8 cellular contexts compared by ENCODE assay signal in genomic region chr17:78342438-78343098, GRCh38. TPM values are rescaled to one million over a fixed set of nuclear protein-coding genes. Genes with fewer than 3 reads are reported as not detected.
DNase-seq lines count a peak whose midpoint lies in the region; ATAC-seq and TF ChIP-seq lines count a peak whose summit lies in the region.

No MANE protein-coding gene starts in this region.

- H3K4me1 Mint-ChIP-seq in CD14-positive monocyte: peaks cover 56% of the 10 kb centered on the region

- TF ChIP-seq CTCF in CD14-positive monocyte (IDR thresholded peaks at IDR 0.05) (no peak), choroid plexus epithelial cell (conservative IDR thresholded peaks at IDR 0.05; ENCODE audit: low read depth, low read length) (no peak), lower lobe of right lung (IDR thresholded peaks at IDR 0.05) (no peak), upper lobe of left lung (IDR thresholded peaks at IDR 0.05) (no peak)

- peak in 1 of 4 donors; percentile 33 for TF ChIP-seq EP300 in upper lobe of left lung (IDR thresholded peaks at IDR 0.05)

- no peak for TF ChIP-seq POLR2A in upper lobe of left lung (IDR thresholded peaks at IDR 0.05)

- H3K4me3 ChIP-seq in choroid plexus epithelial cell (ENCODE audit: low read depth, low read length) (peak overlapping the region; percentile 47), lower lobe of right lung (peak overlapping the region; percentile 44), upper lobe of left lung (peak overlapping the region; percentile 22 to 51 (median 45))

- H3K9me3 Mint-ChIP-seq in CD14-positive monocyte: peaks cover 0 to 2% (median 0%) of the 10 kb centered on the region in 7 donors

- H3K27ac ChIP-seq in lower lobe of right lung (peak overlapping the region; percentile 86), upper lobe of left lung (peak overlapping the region; percentile 93 to 96 (median 94))

- 35 to 41% methylated on average over 12 to 26 of the region's 26 CpGs for WGBS in upper lobe of left lung, 2 donors

- peak overlapping the region; percentile 89 to 96 (median 94) for H3K27ac Mint-ChIP-seq in CD14-positive monocyte

- H3K27me3 ChIP-seq in lower lobe of right lung (ENCODE audit: low read depth) (no peaks in the 10 kb centered on the region), upper lobe of left lung (no peaks in the 10 kb centered on the region)

- intact Hi-C loops in CD14-positive monocyte (cut with micrococcal nuclease) (no loop called here), lower lobe of right lung (cut with DNase I) (no loop called here)

- DNase-seq in CD14-positive monocyte (ENCODE audit: low spot score) (no peak), NCI-H460 (ENCODE audit: extremely low read depth, low read depth) (peak; percentile 52), choroid plexus epithelial cell (ENCODE audit: low read depth) (peak; percentile 88), lower lobe of right lung (peak; percentile 53), upper lobe of left lung (peak in 1 of 2 donors; percentile 63), cerebellar nuclear complex (lab: John Stamatoyannopoulos, UW) (no peak), SHP77 (lab: John Stamatoyannopoulos, UW) (no peak)
- no peak for DNase-seq in activated effector memory CD4-positive, alpha-beta T cell treated with anti-CD3 and anti-CD28 coated beads, Interleukin-2, amount 50 U/mL, for 16 hours

- H3K4me3 Mint-ChIP-seq in CD14-positive monocyte: peak overlapping the region; percentile 69 to 81

- no peaks in the 10 kb centered on the region for H3K9me3 ChIP-seq in lower lobe of right lung
- H3K9me3 ChIP-seq in upper lobe of left lung: no peaks in the 10 kb centered on the region

- ATAC-seq in lower lobe of right lung: peak; percentile 55 to 69
- ATAC-seq in upper lobe of left lung (ENCODE audit: low FRiP score in 2 of 2): peak; percentile 21 to 78

- H3K36me3 Mint-ChIP-seq in CD14-positive monocyte: peaks cover 0 to 5% of the 10 kb centered on the region in 2 donors

- no peaks in the 10 kb centered on the region for H3K36me3 ChIP-seq in lower lobe of right lung
- H3K36me3 ChIP-seq in upper lobe of left lung: no peaks in the 10 kb centered on the region

- H3K27me3 Mint-ChIP-seq in CD14-positive monocyte (ENCODE audit: low read depth in 3 of 3): peaks cover 14 to 24% (median 19%) of the 10 kb centered on the region in 3 donors

- H3K4me1 ChIP-seq in lower lobe of right lung (peaks cover 62% of the 10 kb centered on the region), upper lobe of left lung (peaks cover 58 to 68% (median 62%) of the 10 kb centered on the region in 4 donors)

RNA-seq across cellular contexts. Expression of gene SOCS3, which starts 17.3 kb away (rescaled TPM):
- 100 to 1,000 TPM; 123 to 144 TPM for polyA plus RNA-seq in CD14-positive monocyte
- 404 and 479 TPM in 2 replicates for total RNA-seq in NCI-H460 (2014; rRNA removed; shearing (Covaris generic))
- polyA plus RNA-seq in NCI-H460 (2014; cell fraction: nucleus; rRNA removed): 239 and 275 TPM in 2 replicates
- total RNA-seq in lower lobe of right lung (69.5 TPM), upper lobe of left lung (100 to 1,000 TPM in 3 of 6 donors, 10 to 100 TPM in 3; 67.1 to 173 (median 114) TPM)

RNA-seq across cellular contexts. Expression of gene PGS1, which starts 35.9 kb away (rescaled TPM):
- 10 to 100 TPM; 26.0 to 28.0 TPM for polyA plus RNA-seq in CD14-positive monocyte
- total RNA-seq in NCI-H460 (2014; rRNA removed; shearing (Covaris generic)): 27.5 and 30.5 TPM in 2 replicates
- polyA plus RNA-seq in NCI-H460 (2014; cell fraction: nucleus; rRNA removed): 123 and 146 TPM in 2 replicates
- total RNA-seq in lower lobe of right lung (90.9 TPM), upper lobe of left lung (100 to 1,000 TPM in 2 of 6 donors, 10 to 100 TPM in 4; 79.2 to 348 (median 92.3) TPM)

Comparison
In these comparisons a context has a peak if more than half of its experiments do, and no peak if none do; other contexts are left out.
1. DNase-seq: peak in NCI-H460 (single experiment), choroid plexus epithelial cell (single experiment) and lower lobe of right lung (single experiment); none in CD14-positive monocyte (single experiment), cerebellar nuclear complex (0 of 2), SHP77 (0 of 2) and activated effector memory CD4-positive, alpha-beta T cell treated with anti-CD3 and anti-CD28 coated beads, Interleukin-2, amount 50 U/mL, for 16 hours (single experiment).
2. Peak in every context shown above with its lines, with median percentiles within 50 percentile points of each other: H3K4me3 ChIP-seq.